Comparison of ENCODE assay signal across 8 cellular contexts in genomic region chr3:50298836-50299637, GRCh38. TPM values are rescaled to one million over a fixed set of nuclear protein-coding genes. Genes with fewer than 3 reads are reported as not detected.
DNase-seq lines count a peak whose midpoint lies in the region; ATAC-seq and TF ChIP-seq lines count a peak whose summit lies in the region.

A gene with protein sequence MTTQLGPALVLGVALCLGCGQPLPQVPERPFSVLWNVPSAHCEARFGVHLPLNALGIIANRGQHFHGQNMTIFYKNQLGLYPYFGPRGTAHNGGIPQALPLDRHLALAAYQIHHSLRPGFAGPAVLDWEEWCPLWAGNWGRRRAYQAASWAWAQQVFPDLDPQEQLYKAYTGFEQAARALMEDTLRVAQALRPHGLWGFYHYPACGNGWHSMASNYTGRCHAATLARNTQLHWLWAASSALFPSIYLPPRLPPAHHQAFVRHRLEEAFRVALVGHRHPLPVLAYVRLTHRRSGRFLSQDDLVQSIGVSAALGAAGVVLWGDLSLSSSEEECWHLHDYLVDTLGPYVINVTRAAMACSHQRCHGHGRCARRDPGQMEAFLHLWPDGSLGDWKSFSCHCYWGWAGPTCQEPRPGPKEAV (minus strand): TSS chr3:50299405. CDS start chr3:50295602, 3,803 bp downstream.
A gene with protein sequence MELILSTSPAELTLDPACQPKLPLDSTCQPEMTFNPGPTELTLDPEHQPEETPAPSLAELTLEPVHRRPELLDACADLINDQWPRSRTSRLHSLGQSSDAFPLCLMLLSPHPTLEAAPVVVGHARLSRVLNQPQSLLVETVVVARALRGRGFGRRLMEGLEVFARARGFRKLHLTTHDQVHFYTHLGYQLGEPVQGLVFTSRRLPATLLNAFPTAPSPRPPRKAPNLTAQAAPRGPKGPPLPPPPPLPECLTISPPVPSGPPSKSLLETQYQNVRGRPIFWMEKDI (minus strand): TSS chr3:50299405. CDS start chr3:50297463, 1,942 bp downstream.

- H3K9me3 Mint-ChIP-seq in activated CD4-positive, alpha-beta T cell treated with anti-CD3 and anti-CD28 coated beads for 36 hours (ENCODE audit: low read depth) = no peaks in the 10 kb centered on the region

- peak within 1 kb of the TSS; percentile 72 for H3K4me3 ChIP-seq in BE2C (ENCODE audit: low read depth, low read length)

- POLR2A ChIA-PET in activated CD4-positive, alpha-beta T cell treated with anti-CD3 and anti-CD28 coated beads for 36 hours (lab: Charles Lee) = interaction anchor here (0.6 to 1.6 kb wide), 11 partner anchors 20 to 559 kb away, joined by 3 to 11 read pairs (median 3); partner anchors contain the start of genes GNAI2, HYAL2, NPRL2 and RASSF1

- intact Hi-C loops in activated CD4-positive, alpha-beta T cell treated with anti-CD3 and anti-CD28 coated beads for 36 hours (cut with DNase I, micrococcal nuclease) = loop anchor here (1.0 to 10.0 kb wide), 19 partner anchors 22 to 1758 kb away; partner anchors contain the start of genes TMEM115 (in 2 of the 2), CYB561D2 (in 1 of the 2), DUSP7 (in 1 of the 2) and GMPPB (in 1 of the 2)
- intact Hi-C loops in left colon (cut with DNase I, micrococcal nuclease) = no loop called here

- H3K9me3 ChIP-seq in BE2C = no peaks in the 10 kb centered on the region

- H3K36me3 Mint-ChIP-seq in activated CD4-positive, alpha-beta T cell treated with anti-CD3 and anti-CD28 coated beads for 36 hours (ENCODE audit: low read depth) = no peaks in the 10 kb centered on the region

- CTCF ChIA-PET in activated CD4-positive, alpha-beta T cell treated with anti-CD3 and anti-CD28 coated beads for 36 hours (lab: Charles Lee) = interaction anchor here (0.5 to 1.9 kb wide), 18 partner anchors 20 to 341 kb away, joined by 3 to 16 read pairs (median 3); partner anchors contain the start of genes CYB561D2, GNAI2, NPRL2 and RASSF1

- H3K27me3 ChIP-seq in BE2C = no peaks in the 10 kb centered on the region

- peak within 1 kb of the TSS; percentile 96 for H3K27ac ChIP-seq in cingulate gyrus (ENCODE audit: low read depth, low read length)

- ATAC-seq in HG03439 (IDR thresholded peaks at IDR 0.05; ENCODE audit: unreplicated experiment) (peak; percentile 81), left colon (peak; percentile 80)
- ATAC-seq in activated CD4-positive, alpha-beta T cell treated with anti-CD3 and anti-CD28 coated beads for 36 hours = peak; percentile 89

- no peak for TF ChIP-seq CTCF in BE2C (IDR thresholded peaks at IDR 0.05; ENCODE audit: low read depth, low read length)

- TF ChIP-seq POLR2A in GM19193 (IDR thresholded peaks at IDR 0.05; ENCODE audit: extremely low read depth, insufficient read depth, insufficient read length) = peak; percentile 92

- peak within 1 kb of the TSS; percentile 97 for H3K4me3 Mint-ChIP-seq in activated CD4-positive, alpha-beta T cell treated with anti-CD3 and anti-CD28 coated beads for 36 hours

- no peaks in the 10 kb centered on the region for H3K36me3 ChIP-seq in BE2C

- no peaks in the 10 kb centered on the region; the same call in 1 of the 2 replicates for H3K4me1 ChIP-seq in BE2C

- DNase-seq in BE2C (peak; percentile 96), NCI-H510A (lab: John Stamatoyannopoulos, UW) (peak; percentile 91), left colon (peak; percentile 99 to 100)
- DNase-seq in activated CD4-positive, alpha-beta T cell treated with anti-CD3 and anti-CD28 coated beads for 36 hours = peak; percentile 100
- DNase-seq in stimulated activated CD4-positive, alpha-beta T cell treated with anti-CD3 and anti-CD28 coated beads, Interleukin-1b, Interleukin-23, amount 100 ng/mL, for 48 hours = peak; percentile 100

- no peaks in the 10 kb centered on the region for H3K27me3 Mint-ChIP-seq in activated CD4-positive, alpha-beta T cell treated with anti-CD3 and anti-CD28 coated beads for 36 hours

- peak within 1 kb of the TSS; percentile 96 for H3K27ac Mint-ChIP-seq in activated CD4-positive, alpha-beta T cell treated with anti-CD3 and anti-CD28 coated beads for 36 hours

- peaks cover 13% of the 10 kb centered on the region for H3K4me1 Mint-ChIP-seq in activated CD4-positive, alpha-beta T cell treated with anti-CD3 and anti-CD28 coated beads for 36 hours

RNA-seq across cellular contexts. Expression of the first gene that starts in this region (rescaled TPM):
- polyA plus RNA-seq in BE2C (2012; ENCODE audit: insufficient read depth, insufficient read length, low read depth) = 4.2 TPM
- total RNA-seq in activated CD4-positive, alpha-beta T cell treated with anti-CD3 and anti-CD28 coated beads for 36 hours = 1 to 10 TPM; 4.5 to 5.4 TPM
- total RNA-seq in left colon = 1 to 10 TPM; 2.2 to 2.8 TPM

RNA-seq across cellular contexts. Expression of the second gene that starts in this region (rescaled TPM):
- 16.1 TPM for polyA plus RNA-seq in BE2C (2012; ENCODE audit: insufficient read depth, insufficient read length, low read depth)
- 10 to 100 TPM; 17.6 to 18.7 TPM for total RNA-seq in activated CD4-positive, alpha-beta T cell treated with anti-CD3 and anti-CD28 coated beads for 36 hours
- total RNA-seq in left colon = 10 to 100 TPM in 1 of 2 donors, 1 to 10 TPM in 1; 9.8 to 11.2 TPM

Comparison
In these comparisons a context has a peak if more than half of its experiments do, and no peak if none do; other contexts are left out.
1. Peak in every context shown above with its lines: DNase-seq, ATAC-seq, H3K4me3 ChIP-seq and H3K27ac ChIP-seq.
2. intact Hi-C loops: an anchor here in activated CD4-positive, alpha-beta T cell treated with anti-CD3 and anti-CD28 coated beads for 36 hours (1.0 to 10.0 kb wide); none called in left colon.